Comparison of ENCODE assay signal across 20 cellular contexts in genomic region chr16:19289805-19290490, GRCh38. TPM values are rescaled to one million over a fixed set of nuclear protein-coding genes. Genes with fewer than 3 reads are reported as not detected.
A peak's percentile ranks its signal among the peaks of the same experiment; 100 is the strongest.
DNase-seq lines count a peak whose midpoint lies in the region; ATAC-seq and TF ChIP-seq lines count a peak whose summit lies in the region.
"Had no signal": no experiment of that assay in that cellular context is flagged by ENCODE, and none has a peak within 500 bp of the region (broad histone marks: within the 10 kb centered on the region; RNA-seq: fewer than 3 reads in every experiment).

No MANE protein-coding gene starts in this region.

- CTCF ChIA-PET in WTC11 (lab: Charles Lee): no interaction called here

- POLR2A ChIA-PET in WTC11 (lab: Charles Lee): interaction anchor here (0.6 kb wide), 1 partner anchor 130 kb away, joined by 4 read pairs; no protein-coding TSS in a partner anchor

- no peak overlapping the region for H3K4me3 Mint-ChIP-seq in WTC11
- H3K4me3 Mint-ChIP-seq: naive B cell had no signal

- H3K4me1 Mint-ChIP-seq in WTC11: peaks cover 68% of the 10 kb centered on the region

- peaks cover 4% of the 10 kb centered on the region; the same call in 1 of the 2 replicates for H3K27me3 Mint-ChIP-seq in WTC11 (ENCODE audit: low read depth)

- H3K9me3 Mint-ChIP-seq in WTC11: peaks cover 6% of the 10 kb centered on the region; the same call in 1 of the 2 replicates

- H3K36me3 Mint-ChIP-seq in WTC11: no peaks in the 10 kb centered on the region
- H3K36me3 Mint-ChIP-seq: CD4-positive, alpha-beta memory T cell; naive B cell had no signal

- peak overlapping the region; percentile 12; the same call in 1 of the 2 replicates for H3K27ac Mint-ChIP-seq in WTC11
- H3K27ac Mint-ChIP-seq: CD4-positive, alpha-beta memory T cell; naive B cell had no signal

- peak; percentile 52 for ATAC-seq in WTC11

- DNase-seq in NCI-H82 (lab: John Stamatoyannopoulos, UW): peak; percentile 42
- DNase-seq in NCI-H82 treated with DMSO at 0.1 percent for 48 hours (lab: John Stamatoyannopoulos, UW; ENCODE audit: unreplicated experiment): no peak
- DNase-seq in WTC11 (ENCODE audit: low spot score): peak; percentile 35
- DNase-seq in iPS-NIHi7 (ENCODE audit: extremely low spot score): peak; percentile 57
- DNase-seq in superior temporal gyrus (ENCODE audit: extremely low spot score): peak; percentile 20
- DNase-seq in stimulated activated CD4-positive, alpha-beta T cell treated with anti-CD3 and anti-CD28 coated beads, Interleukin-15, amount 100 ng/mL, for 24 hours: no peak
- DNase-seq in G401 (ENCODE audit: low spot score): no peak
- DNase-seq in NCI-H2196 treated with DMSO at 0.1 percent for 48 hours (lab: John Stamatoyannopoulos, UW; ENCODE audit: unreplicated experiment): no peak
- DNase-seq: ACHN; CD4-positive, alpha-beta memory T cell; cerebellar nuclear complex; foreskin melanocyte; GDM1; naive B cell; NCI-H1694; NCI-H748 treated with DMSO at 0.1 percent for 48 hours had no signal

- in situ Hi-C loops in G401 (cut with HindIII; ENCODE audit: low sequenced_read_pairs): no loop called here

- TF ChIP-seq CTCF in WTC11 (IDR thresholded peaks at IDR 0.05): no peak

TF ChIP-seq in WTC11, 78 proteins besides CTCF, POLR2A, EP300 and RAD21:
- TF ChIP-seq ZNF423 (CRISPR knock-in tag; IDR thresholded peaks at IDR 0.05): no peak
- TF ChIP-seq, protein P1, sequence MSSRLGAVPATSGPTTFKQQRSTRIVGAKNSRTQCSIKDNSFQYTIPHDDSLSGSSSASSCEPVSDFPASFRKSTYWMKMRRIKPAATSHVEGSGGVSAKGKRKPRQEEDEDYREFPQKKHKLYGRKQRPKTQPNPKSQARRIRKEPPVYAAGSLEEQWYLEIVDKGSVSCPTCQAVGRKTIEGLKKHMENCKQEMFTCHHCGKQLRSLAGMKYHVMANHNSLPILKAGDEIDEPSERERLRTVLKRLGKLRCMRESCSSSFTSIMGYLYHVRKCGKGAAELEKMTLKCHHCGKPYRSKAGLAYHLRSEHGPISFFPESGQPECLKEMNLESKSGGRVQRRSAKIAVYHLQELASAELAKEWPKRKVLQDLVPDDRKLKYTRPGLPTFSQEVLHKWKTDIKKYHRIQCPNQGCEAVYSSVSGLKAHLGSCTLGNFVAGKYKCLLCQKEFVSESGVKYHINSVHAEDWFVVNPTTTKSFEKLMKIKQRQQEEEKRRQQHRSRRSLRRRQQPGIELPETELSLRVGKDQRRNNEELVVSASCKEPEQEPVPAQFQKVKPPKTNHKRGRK (CRISPR knock-in tag; IDR thresholded peaks at IDR 0.05; ENCODE audit: borderline replicate concordance): no peak
- no peak for TF ChIP-seq ERG (CRISPR knock-in tag; IDR thresholded peaks at IDR 0.05)
- no peak for TF ChIP-seq FOXJ3 (CRISPR knock-in tag; IDR thresholded peaks at IDR 0.05; ENCODE audit: borderline replicate concordance)
- TF ChIP-seq GABPB1 (CRISPR knock-in tag; IDR thresholded peaks at IDR 0.05): no peak
- no peak for TF ChIP-seq ZNF138 (CRISPR knock-in tag; conservative IDR thresholded peaks at IDR 0.05)
- TF ChIP-seq, protein P2, sequence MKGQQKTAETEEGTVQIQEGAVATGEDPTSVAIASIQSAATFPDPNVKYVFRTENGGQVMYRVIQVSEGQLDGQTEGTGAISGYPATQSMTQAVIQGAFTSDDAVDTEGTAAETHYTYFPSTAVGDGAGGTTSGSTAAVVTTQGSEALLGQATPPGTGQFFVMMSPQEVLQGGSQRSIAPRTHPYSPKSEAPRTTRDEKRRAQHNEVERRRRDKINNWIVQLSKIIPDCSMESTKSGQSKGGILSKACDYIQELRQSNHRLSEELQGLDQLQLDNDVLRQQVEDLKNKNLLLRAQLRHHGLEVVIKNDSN (CRISPR knock-in tag; IDR thresholded peaks at IDR 0.05): no peak

RNA-seq across cellular contexts. Expression of gene CLEC19A, which starts 4.4 kb away (rescaled TPM):
- 0.09 to 0.48 TPM (median 0.41 TPM) in 3 replicates for total RNA-seq in WTC11 (2021)
- total RNA-seq in G401 (2014; rRNA removed; shearing (Covaris generic)): not detected in 2 replicates
- total RNA-seq: CD4-positive, alpha-beta memory T cell; endothelial cell of umbilical vein; LHCN-M2; lung; right atrium auricular region had no signal

Comparison
In these comparisons a context has a peak if more than half of its experiments do, and no peak if none do; other contexts are left out.
1. DNase-seq: peak in NCI-H82 (single experiment), WTC11 (single experiment), iPS-NIHi7 (single experiment) and superior temporal gyrus (single experiment); none in NCI-H82 treated with DMSO at 0.1 percent for 48 hours (single experiment), stimulated activated CD4-positive, alpha-beta T cell treated with anti-CD3 and anti-CD28 coated beads, Interleukin-15, amount 100 ng/mL, for 24 hours (single experiment), G401 (single experiment) and NCI-H2196 treated with DMSO at 0.1 percent for 48 hours (single experiment).